In genomic region chr2:220167956-220168355, GRCh38 we compare ENCODE assay signal across 24 cellular contexts.
A peak's percentile ranks its signal among the peaks of the same experiment; 100 is the strongest.
DNase-seq lines count a peak whose midpoint lies in the region; ATAC-seq, FAIRE-seq and TF ChIP-seq lines count a peak whose summit lies in the region.
"Had no signal": no experiment of that assay in that cellular context is flagged by ENCODE, and none has a peak within 500 bp of the region (broad histone marks: within the 10 kb centered on the region; RNA-seq: fewer than 3 reads in every experiment).

No MANE protein-coding gene starts in this region.

- no peaks in the 10 kb centered on the region for H3K27me3 ChIP-seq in PC-3 (ENCODE audit: low read length)
- no peaks in the 10 kb centered on the region for H3K27me3 ChIP-seq in GM12878 (replicated peaks in 1 of 2; ENCODE audit: control insufficient read depth in 2 of 2, insufficient read depth in 2 of 2, low read length in 1 of 2)
- H3K27me3 ChIP-seq: BE2C; BLaER1 treated with 17β-estradiol and CSF1 and Interleukin-3, amounts not matched to agents 10 nM and 100 nM had no signal

- H3K79me2 ChIP-seq in PC-3 (ENCODE audit: low read length) = no peaks in the 10 kb centered on the region
- no peaks in the 10 kb centered on the region for H3K79me2 ChIP-seq in GM12878 (ENCODE audit: control insufficient read depth, insufficient read depth, low read length)

- H4K20me1 ChIP-seq in PC-3 (ENCODE audit: low read length) (no peaks in the 10 kb centered on the region), GM12878 (ENCODE audit: control insufficient read depth, insufficient read depth) (no peaks in the 10 kb centered on the region)
- H4K20me1 ChIP-seq: BLaER1 treated with 17β-estradiol and CSF1 and Interleukin-3, amounts not matched to agents 10 nM and 100 nM had no signal

- no peaks in the 10 kb centered on the region for H3K9me2 ChIP-seq in PC-3 (replicated peaks; ENCODE audit: low read length)

- H3K9ac ChIP-seq in PC-3 (ENCODE audit: low read length) = no peak overlapping the region
- H3K9ac ChIP-seq in GM12878 (ENCODE audit: control insufficient read depth, insufficient read depth, low read length) = no peak overlapping the region
- H3K9ac ChIP-seq: BLaER1 treated with 17β-estradiol and CSF1 and Interleukin-3, amounts not matched to agents 10 nM and 100 nM had no signal

- DNase-seq in Jurkat, Clone E6-1 (ENCODE audit: low read depth, low spot score) = peak; percentile 56
- DNase-seq in PC-3 (peak; percentile 70), GM12878 (ENCODE audit: low read depth, low spot score) (no peak), H54 (ENCODE audit: insufficient read length, low spot score) (no peak), cerebellum (ENCODE audit: low spot score) (no peak)
- DNase-seq in stimulated activated CD8-positive, alpha-beta memory T cell treated with anti-CD3 and anti-CD28 coated beads, Interleukin-4, amount 100 ng/mL, for 48 hours = no peak
- DNase-seq: 8988T; ACHN; AML-193; BE2C; CD4-positive, alpha-beta T cell; CD8-positive, alpha-beta memory T cell; DMS 273 treated with DMSO at 0.1 percent for 48 hours; DMS79; EL; GDM1; HFFc6 had no signal

- RAD21 ChIA-PET in GM12878 (lab: Charles Lee; ENCODE audit: unreplicated experiment) = no interaction called here

- intact Hi-C loops in PC-3 (cut with micrococcal nuclease) (loop anchor here (5.0 kb wide), 2 partner anchors 109 to 514 kb away; no protein-coding TSS in a partner anchor), GM12878 (cut with micrococcal nuclease; ENCODE audit: unreplicated experiment) (loop anchor here (10.0 kb wide), 1 partner anchor 1407 kb away; the partner anchor contains the start of gene EPHA4)

- FAIRE-seq in GM12878 (lab: Jason Lieb, UNC) (no peak), H54 (lab: Jason Lieb, UNC) (no peak)
- FAIRE-seq: A549, D721Med, GM12891, GM18507 had no signal

- H3K36me3 ChIP-seq in PC-3 (ENCODE audit: low read depth, low read length) (no peaks in the 10 kb centered on the region), GM12878 (ENCODE audit: control insufficient read depth in 2 of 2, insufficient read depth in 2 of 2, low read length in 1 of 2) (no peaks in the 10 kb centered on the region)
- H3K36me3 ChIP-seq: BE2C; BLaER1 treated with 17β-estradiol and CSF1 and Interleukin-3, amounts not matched to agents 10 nM and 100 nM; HAP-1 had no signal

- peak; percentile 96 for ATAC-seq in PC-3
- peak; percentile 40; the same call in 2 of the 3 replicates for ATAC-seq in GM12878
- ATAC-seq: A549, GM23338 had no signal

- SMC1A ChIA-PET in GM12878 (lab: Charles Lee; ENCODE audit: uncharacterized antibody, unreplicated experiment) = no interaction called here

- BruUV-seq in PC-3 (replicated peaks; lab: Mats Ljungman, UMichigan) (no TSS peak), GM12878 (replicated peaks; lab: Mats Ljungman, UMichigan) (no TSS peak)

- no peaks in the 10 kb centered on the region for H3F3A ChIP-seq in PC-3 (ENCODE audit: low read length, unreplicated experiment)

- H3K4me3 ChIP-seq in Jurkat, Clone E6-1 (ENCODE audit: low read length) = no peak overlapping the region
- H3K4me3 ChIP-seq in PC-3 (ENCODE audit: low read length) (no peak overlapping the region), GM12878 (no peak overlapping the region)
- H3K4me3 ChIP-seq: A549; BLaER1 treated with 17β-estradiol and CSF1 and Interleukin-3, amounts not matched to agents 10 nM and 100 nM; GM23338; HAP-1 had no signal

- H3K9me3 ChIP-seq in PC-3 (ENCODE audit: low read length) (no peaks in the 10 kb centered on the region), GM12878 (replicated peaks; ENCODE audit: control insufficient read depth, insufficient read depth, low read length) (no peaks in the 10 kb centered on the region)
- H3K9me3 ChIP-seq: A549; BE2C; BLaER1 treated with 17β-estradiol and CSF1 and Interleukin-3, amounts not matched to agents 10 nM and 100 nM; HAP-1 had no signal

- POLR2A ChIA-PET in PC-3 (lab: Charles Lee; ENCODE audit: unreplicated experiment) (interaction anchor here (0.6 to 0.7 kb wide), 2 partner anchors 17 to 22 kb away, joined by 3 to 4 read pairs; no protein-coding TSS in a partner anchor), GM12878 (lab: Charles Lee) (no interaction called here)

- H3K27ac ChIP-seq in PC-3 (ENCODE audit: low read length) (peak overlapping the region; percentile 62), GM12878 (ENCODE audit: control insufficient read depth, insufficient read depth) (no peak overlapping the region)
- H3K27ac ChIP-seq: A549; BLaER1 treated with 17β-estradiol and CSF1 and Interleukin-3, amounts not matched to agents 10 nM and 100 nM had no signal

- no peak overlapping the region for H3K4me2 ChIP-seq in PC-3 (ENCODE audit: low read length)
- no peak overlapping the region for H3K4me2 ChIP-seq in GM12878 (ENCODE audit: control insufficient read depth, insufficient read depth)
- H3K4me2 ChIP-seq: A549; BLaER1 treated with 17β-estradiol and CSF1 and Interleukin-3, amounts not matched to agents 10 nM and 100 nM; GM23338 had no signal

- H3K4me1 ChIP-seq in PC-3 (ENCODE audit: insufficient read depth, low read length) (peaks cover 12% of the 10 kb centered on the region), GM12878 (ENCODE audit: control insufficient read depth, insufficient read depth, low read length) (no peaks in the 10 kb centered on the region)
- H3K4me1 ChIP-seq: A549; BE2C; BLaER1 treated with 17β-estradiol and CSF1 and Interleukin-3, amounts not matched to agents 10 nM and 100 nM; HAP-1 had no signal

- no peak for TF ChIP-seq EP300 in GM12878 (IDR thresholded peaks at IDR 0.05; ENCODE audit: borderline replicate concordance in 1 of 2, control insufficient read depth in 1 of 2, low read depth in 2 of 2, low read length in 2 of 2)

- H2AFZ ChIP-seq in PC-3 (ENCODE audit: low read length) (peak overlapping the region; percentile 58), GM12878 (ENCODE audit: control insufficient read depth, low read depth, low read length) (no peak overlapping the region)
- H2AFZ ChIP-seq: GM23338 had no signal

- in situ Hi-C loops in GM12878 (cut with MboI) = no loop called here

- no peak for TF ChIP-seq RAD21 in GM12878 (IDR thresholded peaks at IDR 0.05; ENCODE audit: insufficient read depth, low read depth, low read length)

- TF ChIP-seq CTCF in PC-3 (conservative IDR thresholded peaks at IDR 0.05; ENCODE audit: low read depth, low read length) (no peak), GM12878 (IDR thresholded peaks at IDR 0.05 in 2 of 3, conservative IDR thresholded peaks at IDR 0.05 in 1 of 3; ENCODE audit: control insufficient read depth in 2 of 3, extremely low read depth in 1 of 3, insufficient read depth in 1 of 3, low read depth in 3 of 3, low read length in 3 of 3) (no peak)

- WGBS in GM12878 (ENCODE audit: insufficient coverage, insufficient replicate concordance, low lambda C conversion rate, missing lambda C conversion rate) = 20% methylated on average over 4 of the region's 4 CpGs

- TF ChIP-seq POLR2A in GM12878 (IDR thresholded peaks at IDR 0.05; ENCODE audit: low read depth, low read length) = no peak
- no peak for TF ChIP-seq POLR2A in H54 (IDR thresholded peaks at IDR 0.05; ENCODE audit: low read depth, low read length)

- CTCF ChIA-PET in PC-3 (lab: Charles Lee) = no interaction called here
- CTCF ChIA-PET in GM12878 (lab: Yijun Ruan, JAX) = no interaction called here

TF ChIP-seq in GM12878, 131 proteins besides CTCF, POLR2A, EP300 and RAD21:
- TF ChIP-seq E4F1 (IDR thresholded peaks at IDR 0.05; ENCODE audit: borderline replicate concordance, partially characterized antibody) (no peak), PKNOX1 (IDR thresholded peaks at IDR 0.05) (peak; percentile 12; the same call in 1 of the 2 replicates)

Comparison
In these comparisons a context has a peak if more than half of its experiments do, and no peak if none do; other contexts are left out.
1. DNase-seq: peak in Jurkat, Clone E6-1 (single experiment) and PC-3 (single experiment); none in GM12878 (single experiment), H54 (single experiment), cerebellum (single experiment) and stimulated activated CD8-positive, alpha-beta memory T cell treated with anti-CD3 and anti-CD28 coated beads, Interleukin-4, amount 100 ng/mL, for 48 hours (single experiment).